9 cellular contexts compared by ENCODE assay signal in genomic region chr7:110797656-110798055, GRCh38.
"Had no signal": no experiment of that assay in that cellular context is flagged by ENCODE, and none has a peak within 500 bp of the region (broad histone marks: within the 10 kb centered on the region; RNA-seq: fewer than 3 reads in every experiment).

No MANE protein-coding gene starts in this region.

- H3K27ac ChIP-seq: KMS-11 had no signal

- H3K9ac ChIP-seq: KMS-11 had no signal

- H3K4me3 ChIP-seq: GM23338 had no signal

- H3K4me2 ChIP-seq: GM23338, KMS-11 had no signal

- ATAC-seq: GM23338 had no signal

- FAIRE-seq: H1, H54, HTR-8/SVneo had no signal

- H2AFZ ChIP-seq: GM23338 had no signal

- DNase-seq: H9, HCEC 1CT, Karpas-422, KBM-7 had no signal
